1 cellular context compared by ENCODE assay signal in genomic region chr20:31680286-31681127, GRCh38.
TF ChIP-seq lines count a peak whose summit lies in the region.

No MANE protein-coding gene starts in this region.

TF ChIP-seq in HCT116, 20 proteins besides CTCF, POLR2A, EP300 and RAD21:
- TF ChIP-seq SP1 (IDR thresholded peaks at IDR 0.05; ENCODE audit: low read depth) (no peak), SIN3A (IDR thresholded peaks at IDR 0.05; ENCODE audit: low read depth) (no peak), CEBPB (IDR thresholded peaks at IDR 0.05; ENCODE audit: low read depth) (no peak), MAX (IDR thresholded peaks at IDR 0.05) (no peak), POLR2AphosphoS5 (IDR thresholded peaks at IDR 0.05; ENCODE audit: low read depth, low read length) (no peak), ZNF274 (IDR thresholded peaks at IDR 0.05; ENCODE audit: low read depth, low read length) (no peak), REST (IDR thresholded peaks at IDR 0.05; ENCODE audit: low read depth) (no peak), ZFX (IDR thresholded peaks at IDR 0.05) (no peak), EZH2 (IDR thresholded peaks at IDR 0.05) (no peak), YY1 (IDR thresholded peaks at IDR 0.05; ENCODE audit: extremely low read depth, insufficient replicate concordance, low read depth, low read length) (no peak)
- TF ChIP-seq, protein P1, sequence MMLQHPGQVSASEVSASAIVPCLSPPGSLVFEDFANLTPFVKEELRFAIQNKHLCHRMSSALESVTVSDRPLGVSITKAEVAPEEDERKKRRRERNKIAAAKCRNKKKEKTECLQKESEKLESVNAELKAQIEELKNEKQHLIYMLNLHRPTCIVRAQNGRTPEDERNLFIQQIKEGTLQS (IDR thresholded peaks at IDR 0.05) = no peak
